2 cellular contexts compared by ENCODE assay signal in the genomic region with DNA sequence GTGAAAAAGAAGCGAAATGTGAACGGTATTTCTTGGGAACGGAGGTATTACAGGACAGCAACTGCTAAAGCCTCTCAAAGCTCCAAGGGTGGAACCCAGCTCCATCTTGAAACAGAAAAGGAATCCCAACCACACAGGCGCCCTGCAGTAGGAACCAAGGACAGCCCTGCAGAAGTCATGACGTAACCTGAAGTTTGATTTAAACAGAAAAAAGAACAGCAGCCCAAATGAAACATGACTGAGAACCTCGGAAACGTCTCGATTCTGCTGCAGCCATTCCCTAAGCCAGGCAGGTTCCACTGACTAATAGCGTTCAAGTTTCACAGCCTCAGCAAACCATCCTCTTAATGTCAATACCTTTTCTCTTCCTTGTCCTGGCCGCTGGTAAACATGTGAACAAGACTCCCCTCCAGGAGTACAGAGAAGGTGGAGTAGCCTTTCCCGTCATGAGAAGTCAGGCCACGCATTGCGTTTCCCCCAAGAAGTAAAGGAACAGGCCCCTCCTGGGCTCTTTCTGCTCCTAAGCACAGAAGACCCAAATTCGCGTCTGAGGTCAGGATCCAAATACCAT.
TF ChIP-seq lines count a peak whose summit lies in the region.

No MANE protein-coding gene starts in this region.

TF ChIP-seq in GM12878, 131 proteins besides CTCF, POLR2A, EP300 and RAD21:
- TF ChIP-seq MYB (IDR thresholded peaks at IDR 0.05; ENCODE audit: borderline replicate concordance, low read depth, low read length) = no peak
TF ChIP-seq in GM12878: peak in this region for 0.

TF ChIP-seq in liver, 16 proteins besides CTCF, POLR2A, EP300 and RAD21:
- TF ChIP-seq FOXA1 (IDR thresholded peaks at IDR 0.05) = no peak
- TF ChIP-seq NR2F2 (IDR thresholded peaks at IDR 0.05) = no peak
- no peak for TF ChIP-seq MAX (IDR thresholded peaks at IDR 0.05)
- no peak for TF ChIP-seq HNF4A (conservative IDR thresholded peaks at IDR 0.05)
